ENCODE assay signal across 26 cellular contexts in the genomic region with DNA sequence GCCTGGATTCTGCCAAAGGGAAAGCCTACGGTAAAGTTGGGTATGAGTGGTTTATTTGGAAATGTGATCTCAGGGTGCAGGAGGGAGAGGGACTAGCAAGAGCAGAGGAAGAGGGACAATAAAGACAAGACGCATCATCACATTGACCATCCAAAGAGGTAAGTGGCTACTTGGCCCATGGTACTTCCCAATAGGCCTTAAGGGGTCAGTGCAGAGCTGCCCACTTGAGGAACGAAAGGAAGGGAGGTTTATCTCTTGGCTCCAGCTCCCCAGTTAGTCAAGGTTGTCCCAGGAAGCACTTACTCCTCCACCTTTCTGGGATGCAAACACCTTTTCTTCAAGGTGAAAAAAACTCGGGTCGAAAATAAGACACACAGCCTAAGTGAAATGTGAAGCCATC.
"Had no signal": no experiment of that assay in that cellular context is flagged by ENCODE, and none has a peak within 500 bp of the region (broad histone marks: within the 10 kb centered on the region; RNA-seq: fewer than 3 reads in every experiment).

No MANE protein-coding gene starts in this region.

- H3K27me3 ChIP-seq: left lung, ovary, right atrium auricular region, right lobe of liver, tibial nerve, uterus had no signal

- ATAC-seq: left colon; left lung; lower lobe of right lung; mucosa of descending colon; naive thymus-derived CD4-positive, alpha-beta T cell; natural killer cell treated with Interleukin-12 subunit alpha and Interleukin-12 subunit beta and Interleukin-15 and Interleukin-18, amount 100 ng/mL, for 72 hours; right lobe of liver; stimulated activated memory B cell treated with anti-CD40 and anti-IgM and Interleukin-4, amounts not matched to agents 10 μg/mL and 1 μg/mL and 100 μg/mL, for 72 hours; stimulated activated naive CD8-positive, alpha-beta T cell treated with anti-CD3 and anti-CD28 coated beads, Interleukin-15, amount 100 ng/mL, for 72 hours had no signal

- H3K4me3 ChIP-seq: left lung, lower lobe of right lung, mucosa of descending colon, ovary, right atrium auricular region, right lobe of liver, smooth muscle cell, tibial nerve, uterus had no signal

- H3K36me3 ChIP-seq: left lung, lower lobe of right lung, ovary, right atrium auricular region, right lobe of liver, tibial nerve, uterus had no signal

- DNase-seq: hypothalamus; immature natural killer cell; kidney; left colon; left lung; lower lobe of right lung; mammary epithelial cell; midbrain; mucosa of descending colon; naive thymus-derived CD4-positive, alpha-beta T cell; ovary; right lobe of liver; stimulated activated CD4-positive, alpha-beta T cell treated with anti-CD3 and anti-CD28 coated beads, Interleukin-1b, Interleukin-23, amount 100 ng/mL, for 48 hours; stimulated activated CD4-positive, alpha-beta T cell treated with anti-CD3 and anti-CD28 coated beads, Interleukin-2, amount 100 ng/mL, for 48 hours; stimulated activated CD4-positive, alpha-beta T cell treated with anti-CD3 and anti-CD28 coated beads, Interleukin-4, amount 100 ng/mL, for 4 hours; stimulated activated CD8-positive, alpha-beta memory T cell treated with anti-CD3 and anti-CD28 coated beads, Interleukin-4, amount 100 ng/mL, for 48 hours; stimulated activated naive CD4-positive, alpha-beta T cell treated with Interleukin-2 at 50 U/mL for 16 hours; stimulated activated naive CD8-positive, alpha-beta T cell treated with anti-CD3 and anti-CD28 coated beads, Interleukin-15, amount 100 ng/mL, for 72 hours; substantia nigra; uterus had no signal

- H3K9me3 ChIP-seq: lower lobe of right lung, mucosa of descending colon, ovary, right atrium auricular region, right lobe of liver, uterus had no signal

- FAIRE-seq: islet of Langerhans, kidney had no signal

- H3K4me1 ChIP-seq: left lung, lower lobe of right lung, right atrium auricular region, right lobe of liver, tibial nerve, uterus had no signal

- H3K27ac ChIP-seq: left lung, lower lobe of right lung, ovary, right atrium auricular region, right lobe of liver, tibial nerve, uterus had no signal

- H3K4me2 ChIP-seq: smooth muscle cell had no signal
